Comparison of ENCODE assay signal across 17 cellular contexts in genomic region chr16:17320009-17320408, GRCh38.
DNase-seq lines count a peak whose midpoint lies in the region; ATAC-seq, FAIRE-seq and TF ChIP-seq lines count a peak whose summit lies in the region.
"Had no signal": no experiment of that assay in that cellular context is flagged by ENCODE, and none has a peak within 500 bp of the region (broad histone marks: within the 10 kb centered on the region; RNA-seq: fewer than 3 reads in every experiment).

No MANE protein-coding gene starts in this region.

- H3K27me3 ChIP-seq in smooth muscle cell (ENCODE audit: low read depth), result no peaks in the 10 kb centered on the region

- TF ChIP-seq POLR2A in GM12891 (IDR thresholded peaks at IDR 0.05; ENCODE audit: low read depth, low read length), result no peak

- peaks cover 76% of the 10 kb centered on the region for H4K20me1 ChIP-seq in smooth muscle cell (ENCODE audit: low read depth)

- 86% methylated on average over 3 of the region's 3 CpGs for WGBS in smooth muscle cell (ENCODE audit: low lambda C conversion rate)

- no peaks in the 10 kb centered on the region for H3K36me3 Mint-ChIP-seq in activated T-helper 17 cell treated with anti-CD3 and anti-CD28 coated beads, Interleukin-2, amount 50 U/mL, for 72 hours (ENCODE audit: low read depth)
- H3K36me3 Mint-ChIP-seq in neural crest cell (ENCODE audit: low read depth), result no peaks in the 10 kb centered on the region

- no peak overlapping the region for H2AFZ ChIP-seq in smooth muscle cell (ENCODE audit: low read depth)

- H3K4me1 ChIP-seq in smooth muscle cell (ENCODE audit: low read depth), result peaks cover 7% of the 10 kb centered on the region

- no peaks in the 10 kb centered on the region for H3K27me3 Mint-ChIP-seq in activated T-helper 17 cell treated with anti-CD3 and anti-CD28 coated beads, Interleukin-2, amount 50 U/mL, for 72 hours
- H3K27me3 Mint-ChIP-seq in neural crest cell (ENCODE audit: low read depth), result no peaks in the 10 kb centered on the region

- H3K27ac Mint-ChIP-seq in activated T-helper 17 cell treated with anti-CD3 and anti-CD28 coated beads, Interleukin-2, amount 50 U/mL, for 72 hours, result peak overlapping the region; percentile 34
- H3K27ac Mint-ChIP-seq in neural crest cell (ENCODE audit: unreplicated experiment), result peak overlapping the region; percentile 53

- H3K4me3 Mint-ChIP-seq in activated T-helper 17 cell treated with anti-CD3 and anti-CD28 coated beads, Interleukin-2, amount 50 U/mL, for 72 hours, result no peak overlapping the region
- no peak overlapping the region for H3K4me3 Mint-ChIP-seq in neural crest cell

- H3K4me2 ChIP-seq in smooth muscle cell, result no peak overlapping the region

- H3K79me2 ChIP-seq in smooth muscle cell (ENCODE audit: low read depth), result peaks cover 6% of the 10 kb centered on the region

- ATAC-seq in activated T-helper 17 cell treated with anti-CD3 and anti-CD28 coated beads, Interleukin-2, amount 50 U/mL, for 72 hours (replicated peaks), result no peak

- H3K27ac ChIP-seq in smooth muscle cell (ENCODE audit: low read depth), result no peak overlapping the region
- H3K27ac ChIP-seq: C4-2B had no signal

- peak; percentile 22 for DNase-seq in NOMO-1 treated with DMSO at 0.1 percent for 48 hours (lab: John Stamatoyannopoulos, UW; ENCODE audit: unreplicated experiment)
- no peak for DNase-seq in NOMO-1 treated with dmso at 0.1 percent for 144 hours (lab: John Stamatoyannopoulos, UW; ENCODE audit: unreplicated experiment)
- DNase-seq in GM12891 (ENCODE audit: insufficient read length, low spot score), result no peak
- DNase-seq in neural crest cell (ENCODE audit: low read depth, low spot score), result no peak
- DNase-seq in activated T-cell treated with anti-CD3 and anti-CD28 coated beads, Interleukin-2, amount 50 U/mL, for 48 hours, result no peak
- no peak for DNase-seq in D721Med (ENCODE audit: insufficient read length, low spot score)
- no peak for DNase-seq in smooth muscle cell (lab: John Stamatoyannopoulos, UW; ENCODE audit: unreplicated experiment)
- DNase-seq: 8988T, Karpas-422, MM.1S, NCI-H1417 treated with DMSO at 0.1 percent for 48 hours, NCI-H2029, NCI-H2171 treated with DMSO at 0.1 percent for 48 hours, NCI-H510A, NCI-H82 had no signal

- TF ChIP-seq CTCF in neural crest cell (conservative IDR thresholded peaks at IDR 0.05), result no peak
- no peak for TF ChIP-seq CTCF in D721Med (IDR thresholded peaks at IDR 0.05; ENCODE audit: insufficient read depth, missing control alignments)
- no peak for TF ChIP-seq CTCF in smooth muscle cell (IDR thresholded peaks at IDR 0.05; ENCODE audit: borderline replicate concordance, insufficient read depth, poor library complexity, severe bottlenecking)

- FAIRE-seq in GM12891 (lab: Jason Lieb, UNC) (no peak), D721Med (lab: Jason Lieb, UNC) (no peak)

- H3F3A ChIP-seq in smooth muscle cell (ENCODE audit: low read depth), result no peaks in the 10 kb centered on the region

- no peaks in the 10 kb centered on the region for H3K36me3 ChIP-seq in smooth muscle cell (ENCODE audit: low read depth)

- no peak overlapping the region for H3K9ac ChIP-seq in smooth muscle cell (ENCODE audit: low read depth)

- H3K9me3 ChIP-seq in smooth muscle cell (replicated peaks; ENCODE audit: low read depth), result no peaks in the 10 kb centered on the region

- H3K4me3 ChIP-seq in smooth muscle cell, result no peak overlapping the region

- H3K9me3 Mint-ChIP-seq in activated T-helper 17 cell treated with anti-CD3 and anti-CD28 coated beads, Interleukin-2, amount 50 U/mL, for 72 hours, result no peaks in the 10 kb centered on the region
- peaks cover 2% of the 10 kb centered on the region for H3K9me3 Mint-ChIP-seq in neural crest cell

- peaks cover 19% of the 10 kb centered on the region for H3K4me1 Mint-ChIP-seq in activated T-helper 17 cell treated with anti-CD3 and anti-CD28 coated beads, Interleukin-2, amount 50 U/mL, for 72 hours
- H3K4me1 Mint-ChIP-seq in neural crest cell, result peaks cover 4% of the 10 kb centered on the region

TF ChIP-seq in GM12891, 5 proteins besides CTCF, POLR2A, EP300 and RAD21:
- TF ChIP-seq POU2F2 (IDR thresholded peaks at IDR 0.05; ENCODE audit: low read depth, low read length), result no peak
- no peak for TF ChIP-seq TAF1 (IDR thresholded peaks at IDR 0.05; ENCODE audit: low read depth, low read length)
- no peak for TF ChIP-seq POLR2AphosphoS5 (IDR thresholded peaks at IDR 0.05; ENCODE audit: low read depth, low read length)
- TF ChIP-seq SPI1 (IDR thresholded peaks at IDR 0.05; ENCODE audit: low read depth, low read length), result 0 out of 2 replicates have a peak, but pooled peaks have one; percentile 14
